11 cellular contexts compared by ENCODE assay signal in genomic region chr3:152909180-152909883, GRCh38.
A peak's percentile ranks its signal among the peaks of the same experiment; 100 is the strongest.
DNase-seq lines count a peak whose midpoint lies in the region; ATAC-seq and TF ChIP-seq lines count a peak whose summit lies in the region.
"Had no signal": no experiment of that assay in that cellular context is flagged by ENCODE, and none has a peak within 500 bp of the region (broad histone marks: within the 10 kb centered on the region; RNA-seq: fewer than 3 reads in every experiment).

No MANE protein-coding gene starts in this region.

- in situ Hi-C loops in mammary epithelial cell (cut with MboI; ENCODE audit: low sequenced_read_pairs in 2 of 2): no loop called here
- in situ Hi-C loops in astrocyte of the spinal cord (cut with HindIII; ENCODE audit: low sequenced_read_pairs): no loop called here

- 67% methylated on average over 2 of the region's 2 CpGs for WGBS in mammary epithelial cell (ENCODE audit: low coverage, missing lambda C conversion rate)
- 47% methylated on average over 2 of the region's 2 CpGs for WGBS in right cardiac atrium

- H3K9me3 ChIP-seq in mammary epithelial cell (replicated peaks; ENCODE audit: insufficient read depth, low read length): no peaks in the 10 kb centered on the region
- H3K9me3 ChIP-seq in right cardiac atrium (ENCODE audit: control insufficient read depth, low read length): no peaks in the 10 kb centered on the region

- POLR2A ChIA-PET in MCF 10A (lab: Yijun Ruan, JAX): interaction anchor here (1.3 kb wide), 1 partner anchor 10 kb away, joined by 3 read pairs; no protein-coding TSS in a partner anchor

- intact Hi-C loops in MCF 10A (cut with micrococcal nuclease): no loop called here
- intact Hi-C loops in mammary epithelial cell (cut with micrococcal nuclease): no loop called here
- intact Hi-C loops in right cardiac atrium (cut with DNase I): no loop called here

- no peaks in the 10 kb centered on the region for H4K20me1 ChIP-seq in mammary epithelial cell (ENCODE audit: insufficient read depth, low read length)

- H3K27me3 ChIP-seq in mammary epithelial cell (ENCODE audit: insufficient read depth, low read length): no peaks in the 10 kb centered on the region
- H3K27me3 ChIP-seq in right cardiac atrium (ENCODE audit: control insufficient read depth, insufficient read depth): no peaks in the 10 kb centered on the region

- no peak for TF ChIP-seq CTCF in MCF 10A (IDR thresholded peaks at IDR 0.05; ENCODE audit: unreplicated experiment)
- no peak for TF ChIP-seq CTCF in mammary epithelial cell (conservative IDR thresholded peaks at IDR 0.05 in 1 of 2, IDR thresholded peaks at IDR 0.05 in 1 of 2; ENCODE audit: extremely low read depth in 1 of 2, insufficient read depth in 1 of 2, low read depth in 1 of 2, low read length in 2 of 2)
- no peak for TF ChIP-seq CTCF in astrocyte of the spinal cord (IDR thresholded peaks at IDR 0.05; ENCODE audit: low read depth, low read length)

- CTCF ChIA-PET in MCF 10A (lab: Yijun Ruan, JAX) (interaction anchor here (0.6 to 0.8 kb wide), 3 partner anchors 96 to 1709 kb away, joined by 3 read pairs; no protein-coding TSS in a partner anchor), mammary epithelial cell (lab: Charles Lee; ENCODE audit: low non-redundant PET) (no interaction called here)

- H3K79me2 ChIP-seq in mammary epithelial cell (ENCODE audit: insufficient read depth, low read length): no peaks in the 10 kb centered on the region

- ATAC-seq in right cardiac atrium: peak; percentile 85 to 86
- ATAC-seq in HG03045 (IDR thresholded peaks at IDR 0.05; ENCODE audit: unreplicated experiment): no peak
- ATAC-seq: naive thymus-derived CD8-positive, alpha-beta T cell had no signal

- H3K4me3 ChIP-seq in mammary epithelial cell (replicated peaks in 1 of 3; ENCODE audit: insufficient read depth in 1 of 3, low read depth in 2 of 3, low read length in 3 of 3) (no peak overlapping the region), astrocyte of the spinal cord (ENCODE audit: low read depth, low read length) (no peak overlapping the region), right cardiac atrium (ENCODE audit: low read length) (no peak overlapping the region)

- no peaks in the 10 kb centered on the region for H3K36me3 ChIP-seq in mammary epithelial cell (ENCODE audit: insufficient read depth, low read length)

- no peak overlapping the region for H3K27ac Mint-ChIP-seq in MCF 10A (ENCODE audit: low read depth, unreplicated experiment)
- H3K27ac Mint-ChIP-seq: activated T-cell treated with anti-CD3 and anti-CD28 coated beads, Interleukin-2, amount 50 U/mL, for 24 hours; naive thymus-derived CD8-positive, alpha-beta T cell; stimulated activated naive CD8-positive, alpha-beta T cell treated with anti-CD3 and anti-CD28 coated beads, Interleukin-15, Interleukin-2, amounts not matched to agents 100 ng/mL and 50 ng/mL, for 24 hours had no signal

- H3K36me3 Mint-ChIP-seq in MCF 10A (ENCODE audit: insufficient read depth, unreplicated experiment): no peaks in the 10 kb centered on the region

- H3K4me1 ChIP-seq in mammary epithelial cell (ENCODE audit: insufficient read depth, low read length): no peaks in the 10 kb centered on the region
- no peaks in the 10 kb centered on the region for H3K4me1 ChIP-seq in right cardiac atrium (ENCODE audit: control insufficient read depth, insufficient read depth, low read length)

- DNase-seq in MCF 10A (ENCODE audit: unreplicated experiment): peak; percentile 18
- DNase-seq in mammary epithelial cell: no peak
- peak; percentile 38 for DNase-seq in astrocyte of the spinal cord (ENCODE audit: low read depth, low spot score)
- DNase-seq in right cardiac atrium: peak in 2 of 3 donors; percentile 10 to 12
- DNase-seq in activated CD4-positive, alpha-beta T cell treated with anti-CD3 and anti-CD28 coated beads, Interleukin-2, amount 50 U/mL, for 48 hours: no peak
- DNase-seq in activated CD4-positive, alpha-beta T cell treated with anti-CD3 and anti-CD28 coated beads, Interleukin-2, amount 50 U/mL, for 1 hour: no peak
- no peak for DNase-seq in HPDE6-E6E7 (ENCODE audit: extremely low spot score)
- DNase-seq: activated T-cell treated with anti-CD3 and anti-CD28 coated beads, Interleukin-2, amount 50 U/mL, for 24 hours; naive thymus-derived CD8-positive, alpha-beta T cell had no signal

- H3K27me3 Mint-ChIP-seq in MCF 10A (ENCODE audit: insufficient read depth, unreplicated experiment): no peaks in the 10 kb centered on the region

- no peak overlapping the region for H3K9ac ChIP-seq in mammary epithelial cell (ENCODE audit: insufficient read depth, low read length)

- H3K9me3 Mint-ChIP-seq in MCF 10A (ENCODE audit: unreplicated experiment): no peaks in the 10 kb centered on the region

- no peak overlapping the region for H3K4me2 ChIP-seq in mammary epithelial cell (ENCODE audit: insufficient read depth, low read depth, low read length)

- dilution Hi-C loops in mammary epithelial cell (cut with HindIII; ENCODE audit: low sequenced_read_pairs): no loop called here

- H3K4me1 Mint-ChIP-seq in MCF 10A (ENCODE audit: insufficient read depth, unreplicated experiment): peaks cover 6% of the 10 kb centered on the region
- H3K4me1 Mint-ChIP-seq: naive thymus-derived CD8-positive, alpha-beta T cell had no signal

- H2AFZ ChIP-seq in mammary epithelial cell (ENCODE audit: low read depth, low read length): no peak overlapping the region

- no peak overlapping the region for H3K4me3 Mint-ChIP-seq in MCF 10A (ENCODE audit: unreplicated experiment)
- H3K4me3 Mint-ChIP-seq: activated T-cell treated with anti-CD3 and anti-CD28 coated beads, Interleukin-2, amount 50 U/mL, for 24 hours; naive thymus-derived CD8-positive, alpha-beta T cell; stimulated activated naive CD8-positive, alpha-beta T cell treated with anti-CD3 and anti-CD28 coated beads, Interleukin-15, Interleukin-2, amounts not matched to agents 100 ng/mL and 50 ng/mL, for 24 hours had no signal

- BruUV-seq in MCF 10A (replicated peaks; lab: Mats Ljungman, UMichigan) (no TSS peak), mammary epithelial cell (replicated peaks; lab: Mats Ljungman, UMichigan) (no TSS peak)

- H3K27ac ChIP-seq in mammary epithelial cell (ENCODE audit: insufficient read depth, low read depth, low read length): no peak overlapping the region
- no peak overlapping the region for H3K27ac ChIP-seq in right cardiac atrium (ENCODE audit: low read length)

Comparison
In these comparisons a context has a peak if more than half of its experiments do, and no peak if none do; other contexts are left out.
1. DNase-seq: peak in MCF 10A (single experiment), astrocyte of the spinal cord (single experiment) and right cardiac atrium (2 of 3); none in mammary epithelial cell (single experiment), activated CD4-positive, alpha-beta T cell treated with anti-CD3 and anti-CD28 coated beads, Interleukin-2, amount 50 U/mL, for 48 hours (0 of 2), activated CD4-positive, alpha-beta T cell treated with anti-CD3 and anti-CD28 coated beads, Interleukin-2, amount 50 U/mL, for 1 hour (single experiment) and HPDE6-E6E7 (single experiment).